21 cellular contexts compared by ENCODE assay signal in the genomic region with DNA sequence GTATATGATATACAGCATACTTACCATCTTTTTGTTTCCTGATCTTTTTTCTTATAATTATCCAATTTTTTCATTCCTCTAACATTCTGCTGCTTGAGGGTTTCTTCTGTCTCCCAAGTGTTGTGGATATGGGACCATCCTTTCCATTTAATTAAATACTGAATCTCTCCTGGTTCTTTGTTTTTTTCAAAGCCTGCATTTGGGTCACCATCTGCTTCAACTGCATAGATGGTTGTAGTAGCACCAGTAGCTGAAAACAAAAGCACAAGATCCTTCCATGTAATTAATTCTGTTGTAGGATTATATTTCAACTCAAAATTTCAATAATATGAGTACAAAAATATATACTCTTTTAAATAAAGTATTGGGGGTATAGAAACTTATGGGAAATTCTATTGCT. TPM values are rescaled to one million over a fixed set of nuclear protein-coding genes. Genes with fewer than 3 reads are reported as not detected.
A peak's percentile ranks its signal among the peaks of the same experiment; 100 is the strongest.
DNase-seq lines count a peak whose midpoint lies in the region; ATAC-seq and TF ChIP-seq lines count a peak whose summit lies in the region.
"Had no signal": no experiment of that assay in that cellular context is flagged by ENCODE, and none has a peak within 500 bp of the region (broad histone marks: within the 10 kb centered on the region; RNA-seq: fewer than 3 reads in every experiment).

No MANE protein-coding gene starts in this region.

- no peaks in the 10 kb centered on the region for H4K20me1 ChIP-seq in OCI-LY3 (ENCODE audit: insufficient read depth, low read length)

- no peak for ATAC-seq in natural killer cell
- ATAC-seq: GM23338 had no signal

- no peaks in the 10 kb centered on the region for H3K27me3 Mint-ChIP-seq in activated CD4-positive, alpha-beta memory T cell treated with anti-CD3 and anti-CD28 coated beads, Interleukin-2, amount 10 ng/mL, durations not matched to agents 7 days and 5 days
- no peaks in the 10 kb centered on the region for H3K27me3 Mint-ChIP-seq in natural killer cell (ENCODE audit: low read depth in 2 of 2)
- H3K27me3 Mint-ChIP-seq: CD4-positive, alpha-beta T cell; CD8-positive, alpha-beta memory T cell had no signal

- no peak overlapping the region for H3K27ac ChIP-seq in OCI-LY3 (ENCODE audit: low read length)
- H3K27ac ChIP-seq: 22Rv1; BLaER1 treated with 17β-estradiol and CSF1 and Interleukin-3, amounts not matched to agents 10 nM and 100 nM had no signal

- H3K4me3 Mint-ChIP-seq in activated CD4-positive, alpha-beta memory T cell treated with anti-CD3 and anti-CD28 coated beads, Interleukin-2, amount 10 ng/mL, durations not matched to agents 7 days and 5 days: no peak overlapping the region
- H3K4me3 Mint-ChIP-seq in natural killer cell: no peak overlapping the region
- H3K4me3 Mint-ChIP-seq: CD14-positive monocyte; CD4-positive, alpha-beta T cell; GM23338; H9; HFFc6 had no signal

- DNase-seq in NCI-H2171 treated with DMSO at 0.1 percent for 48 hours (lab: John Stamatoyannopoulos, UW): peak; percentile 0
- no peak for DNase-seq in NCI-H2171 (lab: John Stamatoyannopoulos, UW)
- peak; percentile 4 to 54 for DNase-seq in cerebellar nuclear complex (lab: John Stamatoyannopoulos, UW)
- peak; percentile 9 for DNase-seq in retina
- no peak for DNase-seq in activated CD4-positive, alpha-beta memory T cell treated with anti-CD3 and anti-CD28 coated beads, Interleukin-2, amount 10 ng/mL, durations not matched to agents 7 days and 5 days
- no peak for DNase-seq in natural killer cell
- no peak for DNase-seq in cortex of kidney (lab: John Stamatoyannopoulos, UW)
- DNase-seq: BE2C; CD4-positive, alpha-beta T cell; CD8-positive, alpha-beta memory T cell; DMS 273 treated with DMSO at 0.1 percent for 48 hours; DMS79; EL; GF-D8; H9; HFFc6 had no signal

- H3K36me3 Mint-ChIP-seq in activated CD4-positive, alpha-beta memory T cell treated with anti-CD3 and anti-CD28 coated beads, Interleukin-2, amount 10 ng/mL, durations not matched to agents 7 days and 5 days (ENCODE audit: low read depth): peaks cover 57% of the 10 kb centered on the region
- peaks cover 33% of the 10 kb centered on the region for H3K36me3 Mint-ChIP-seq in natural killer cell

- H3K9me3 Mint-ChIP-seq in activated CD4-positive, alpha-beta memory T cell treated with anti-CD3 and anti-CD28 coated beads, Interleukin-2, amount 10 ng/mL, durations not matched to agents 7 days and 5 days: no peaks in the 10 kb centered on the region
- H3K9me3 Mint-ChIP-seq in natural killer cell: no peaks in the 10 kb centered on the region
- H3K9me3 Mint-ChIP-seq: CD14-positive monocyte; CD4-positive, alpha-beta T cell; CD8-positive, alpha-beta memory T cell; GM23338; H9; HFFc6 had no signal

- no peak overlapping the region for H3K27ac Mint-ChIP-seq in activated CD4-positive, alpha-beta memory T cell treated with anti-CD3 and anti-CD28 coated beads, Interleukin-2, amount 10 ng/mL, durations not matched to agents 7 days and 5 days
- no peak overlapping the region for H3K27ac Mint-ChIP-seq in natural killer cell
- H3K27ac Mint-ChIP-seq: CD14-positive monocyte; CD4-positive, alpha-beta T cell; GM23338; H9; HFFc6 had no signal

- peaks cover 18% of the 10 kb centered on the region for H3K79me2 ChIP-seq in OCI-LY3 (ENCODE audit: low read length)

- TF ChIP-seq CTCF in OCI-LY3 (IDR thresholded peaks at IDR 0.05; ENCODE audit: low read depth, low read length): no peak
- no peak for TF ChIP-seq CTCF in natural killer cell (IDR thresholded peaks at IDR 0.05)

- no peak overlapping the region for H3K9ac ChIP-seq in OCI-LY3 (ENCODE audit: low read length)
- H3K9ac ChIP-seq: BLaER1 treated with 17β-estradiol and CSF1 and Interleukin-3, amounts not matched to agents 10 nM and 100 nM had no signal

- H3K27me3 ChIP-seq in OCI-LY3 (ENCODE audit: low read depth, low read length): no peaks in the 10 kb centered on the region
- H3K27me3 ChIP-seq: BE2C; BLaER1 treated with 17β-estradiol and CSF1 and Interleukin-3, amounts not matched to agents 10 nM and 100 nM had no signal

- H3K9me3 ChIP-seq in OCI-LY3 (ENCODE audit: insufficient read depth, low read length): no peaks in the 10 kb centered on the region
- H3K9me3 ChIP-seq: BE2C; BLaER1 treated with 17β-estradiol and CSF1 and Interleukin-3, amounts not matched to agents 10 nM and 100 nM had no signal

- peaks cover 53% of the 10 kb centered on the region for H3K36me3 ChIP-seq in OCI-LY3 (replicated peaks; ENCODE audit: low read depth, low read length)

- intact Hi-C loops in natural killer cell (cut with micrococcal nuclease): no loop called here

- H3K4me3 ChIP-seq in OCI-LY3 (ENCODE audit: low read length): no peak overlapping the region
- H3K4me3 ChIP-seq: BLaER1 treated with 17β-estradiol and CSF1 and Interleukin-3, amounts not matched to agents 10 nM and 100 nM; GM23338 had no signal

- H3K4me2 ChIP-seq in OCI-LY3 (ENCODE audit: low read length): 0 out of 2 replicates have a peak overlapping the region, but pooled peaks have one; percentile 51
- H3K4me2 ChIP-seq: BLaER1 treated with 17β-estradiol and CSF1 and Interleukin-3, amounts not matched to agents 10 nM and 100 nM; GM23338 had no signal

- H2AFZ ChIP-seq in OCI-LY3 (ENCODE audit: low read depth, low read length): no peak overlapping the region
- H2AFZ ChIP-seq: GM23338 had no signal

- H3K4me1 Mint-ChIP-seq in activated CD4-positive, alpha-beta memory T cell treated with anti-CD3 and anti-CD28 coated beads, Interleukin-2, amount 10 ng/mL, durations not matched to agents 7 days and 5 days: peaks cover 12% of the 10 kb centered on the region
- peaks cover 0 to 9% of the 10 kb centered on the region in 2 donors for H3K4me1 Mint-ChIP-seq in natural killer cell
- H3K4me1 Mint-ChIP-seq: CD14-positive monocyte, GM23338, H9 had no signal

- CTCF ChIA-PET in activated CD4-positive, alpha-beta memory T cell treated with anti-CD3 and anti-CD28 coated beads, Interleukin-2, amount 10 ng/mL, durations not matched to agents 7 days and 5 days (lab: Charles Lee): interaction anchor here (0.8 to 1.2 kb wide), 3 partner anchors 126 to 162 kb away, joined by 3 to 5 read pairs (median 3); no protein-coding TSS in a partner anchor

- H3K4me1 ChIP-seq in OCI-LY3 (ENCODE audit: low read length): peaks cover 16% of the 10 kb centered on the region
- H3K4me1 ChIP-seq: BE2C; BLaER1 treated with 17β-estradiol and CSF1 and Interleukin-3, amounts not matched to agents 10 nM and 100 nM had no signal

- POLR2A ChIA-PET in activated CD4-positive, alpha-beta memory T cell treated with anti-CD3 and anti-CD28 coated beads, Interleukin-2, amount 10 ng/mL, durations not matched to agents 7 days and 5 days (lab: Charles Lee): no interaction called here

RNA-seq across cellular contexts. Expression of a gene that starts 29.4 kb away (rescaled TPM):
- total RNA-seq in activated CD4-positive, alpha-beta memory T cell treated with anti-CD3 and anti-CD28 coated beads, Interleukin-2, amount 10 ng/mL, durations not matched to agents 7 days and 5 days: 10 to 100 TPM; 45.4 to 47.5 TPM
- total RNA-seq in natural killer cell: 100 to 1,000 TPM; 116 to 127 (median 117) TPM

Comparison
In these comparisons a context has a peak if more than half of its experiments do, and no peak if none do; other contexts are left out.
1. DNase-seq: peak in NCI-H2171 treated with DMSO at 0.1 percent for 48 hours (single experiment), cerebellar nuclear complex (2 of 2) and retina (single experiment); none in NCI-H2171 (single experiment), activated CD4-positive, alpha-beta memory T cell treated with anti-CD3 and anti-CD28 coated beads, Interleukin-2, amount 10 ng/mL, durations not matched to agents 7 days and 5 days (single experiment), natural killer cell (single experiment) and cortex of kidney (single experiment).